In genomic region chr2:59288771-59289170, GRCh38 we compare ENCODE assay signal across 18 cellular contexts.
A peak's percentile ranks its signal among the peaks of the same experiment; 100 is the strongest.
DNase-seq lines count a peak whose midpoint lies in the region; ATAC-seq and TF ChIP-seq lines count a peak whose summit lies in the region.
"Had no signal": no experiment of that assay in that cellular context is flagged by ENCODE, and none has a peak within 500 bp of the region (broad histone marks: within the 10 kb centered on the region; RNA-seq: fewer than 3 reads in every experiment).

No MANE protein-coding gene starts in this region.

- H2BK12ac ChIP-seq in trophoblast cell (ENCODE audit: low read length), result no peak overlapping the region

- H3K4me1 Mint-ChIP-seq in natural killer cell treated with Interleukin-12 subunit alpha and Interleukin-12 subunit beta and Interleukin-15 and Interleukin-18, amount 100 ng/mL, for 72 hours (ENCODE audit: low read depth in 2 of 2), result no peaks in the 10 kb centered on the region
- H3K4me1 Mint-ChIP-seq: B cell had no signal

- no peaks in the 10 kb centered on the region for H3K4me1 ChIP-seq in trophoblast cell (ENCODE audit: control insufficient read depth in 1 of 2, insufficient read depth in 2 of 2, low read length in 2 of 2)
- H3K4me1 ChIP-seq: Caco-2 had no signal

- intact Hi-C loops in dorsolateral prefrontal cortex (cut with DNase I), result no loop called here

- no peaks in the 10 kb centered on the region for H3K9me3 ChIP-seq in trophoblast cell (ENCODE audit: insufficient read depth, low read depth, low read length)
- H3K9me3 ChIP-seq: Caco-2 had no signal

- no peak overlapping the region for H3K14ac ChIP-seq in trophoblast cell (ENCODE audit: low read length)

- H3K27ac ChIP-seq in dorsolateral prefrontal cortex (peak overlapping the region in 44 of 59 donors; percentile 1 to 79 (median 60)), trophoblast cell (ENCODE audit: low read depth, low read length) (no peak overlapping the region)
- H3K27ac ChIP-seq: C4-2B had no signal

- H4K12ac ChIP-seq in trophoblast cell (ENCODE audit: low read depth, low read length), result no peak overlapping the region

- H4K91ac ChIP-seq in trophoblast cell (ENCODE audit: low read depth, low read length), result no peak overlapping the region

- no peaks in the 10 kb centered on the region for H3K79me1 ChIP-seq in trophoblast cell (ENCODE audit: low read length)

- no peaks in the 10 kb centered on the region for H3K36me3 Mint-ChIP-seq in natural killer cell treated with Interleukin-12 subunit alpha and Interleukin-12 subunit beta and Interleukin-15 and Interleukin-18, amount 100 ng/mL, for 72 hours

- DNase-seq in Ammon's horn (ENCODE audit: low spot score) (peak; percentile 5), Daoy (ENCODE audit: low read depth) (peak; percentile 31), dorsolateral prefrontal cortex (peak in 9 of 10 donors; percentile 6 to 85 (median 48)), occipital lobe (lab: John Stamatoyannopoulos, UW) (peak; percentile 37), dermis blood vessel endothelial cell (no peak), RPMI8226 (no peak), trophoblast cell (no peak)
- DNase-seq in natural killer cell treated with Interleukin-12 subunit alpha and Interleukin-12 subunit beta and Interleukin-15 and Interleukin-18, amount 100 ng/mL, for 72 hours (ENCODE audit: low spot score), result no peak
- DNase-seq: 8988T; Caco-2; CD4-positive, alpha-beta T cell; GDM1; GOT3; H7; HFFc6 had no signal

- H3K4ac ChIP-seq in trophoblast cell (ENCODE audit: low read depth, low read length), result no peak overlapping the region

- no peak overlapping the region for H2BK120ac ChIP-seq in trophoblast cell (ENCODE audit: insufficient read depth, low read length, poor library complexity)

- no peak for ATAC-seq in natural killer cell treated with Interleukin-12 subunit alpha and Interleukin-12 subunit beta and Interleukin-15 and Interleukin-18, amount 100 ng/mL, for 72 hours
- ATAC-seq: HCT116 had no signal

- no peak overlapping the region for H3K27ac Mint-ChIP-seq in natural killer cell treated with Interleukin-12 subunit alpha and Interleukin-12 subunit beta and Interleukin-15 and Interleukin-18, amount 100 ng/mL, for 72 hours
- H3K27ac Mint-ChIP-seq: B cell; CD4-positive, alpha-beta T cell; HFFc6 had no signal

- no peaks in the 10 kb centered on the region for H3K79me2 ChIP-seq in trophoblast cell (ENCODE audit: control insufficient read depth, insufficient read depth, low read length, poor library complexity)

- no peak overlapping the region for H3K4me3 Mint-ChIP-seq in natural killer cell treated with Interleukin-12 subunit alpha and Interleukin-12 subunit beta and Interleukin-15 and Interleukin-18, amount 100 ng/mL, for 72 hours
- H3K4me3 Mint-ChIP-seq: B cell; CD4-positive, alpha-beta T cell; HFFc6 had no signal

- H3K4me3 ChIP-seq in dorsolateral prefrontal cortex (no peak overlapping the region), trophoblast cell (ENCODE audit: low read depth, low read length) (no peak overlapping the region)

- H2AFZ ChIP-seq in trophoblast cell (ENCODE audit: insufficient read depth, low read length, poor library complexity), result no peak overlapping the region

- H3K4me2 ChIP-seq in trophoblast cell (ENCODE audit: low read length), result no peak overlapping the region

- H3K9me3 Mint-ChIP-seq in natural killer cell treated with Interleukin-12 subunit alpha and Interleukin-12 subunit beta and Interleukin-15 and Interleukin-18, amount 100 ng/mL, for 72 hours, result no peaks in the 10 kb centered on the region
- H3K9me3 Mint-ChIP-seq: CD4-positive, alpha-beta T cell had no signal

- no CpG with 5 or more reads among the region's 2 CpGs for WGBS in trophoblast cell (ENCODE audit: extremely low coverage, insufficient coverage, insufficient read length)

- no peak overlapping the region for H3K18ac ChIP-seq in trophoblast cell (ENCODE audit: low read length)

- no peak overlapping the region for H2AK5ac ChIP-seq in trophoblast cell (ENCODE audit: low read length)

- H3K9ac ChIP-seq in trophoblast cell (ENCODE audit: low read length), result no peak overlapping the region

- H3K23ac ChIP-seq in trophoblast cell (ENCODE audit: low read length), result no peak overlapping the region

- peaks cover 0 to 6% (median 0%) of the 10 kb centered on the region in 45 donors for H3K27me3 ChIP-seq in dorsolateral prefrontal cortex
- no peaks in the 10 kb centered on the region for H3K27me3 ChIP-seq in trophoblast cell (ENCODE audit: insufficient read depth, low read length)

- no peak overlapping the region for H4K8ac ChIP-seq in trophoblast cell (ENCODE audit: low read depth, low read length)

- H2BK5ac ChIP-seq in trophoblast cell (ENCODE audit: low read depth, low read length, poor library complexity), result no peak overlapping the region

- H3K27me3 Mint-ChIP-seq in natural killer cell treated with Interleukin-12 subunit alpha and Interleukin-12 subunit beta and Interleukin-15 and Interleukin-18, amount 100 ng/mL, for 72 hours, result no peaks in the 10 kb centered on the region
- H3K27me3 Mint-ChIP-seq: CD4-positive, alpha-beta T cell had no signal

- no peaks in the 10 kb centered on the region for H3K36me3 ChIP-seq in trophoblast cell (ENCODE audit: control insufficient read depth in 1 of 2, insufficient read depth in 2 of 2, low read length in 2 of 2)

- TF ChIP-seq CTCF in dorsolateral prefrontal cortex (IDR thresholded peaks at IDR 0.05 in 54 of 56, conservative IDR thresholded peaks at IDR 0.05 in 2 of 56; ENCODE audit: low read depth in 1 of 56, partially characterized antibody in 56 of 56), result no peak

Comparison
In these comparisons a context has a peak if more than half of its experiments do, and no peak if none do; other contexts are left out.
1. DNase-seq: peak in Ammon's horn (single experiment), Daoy (single experiment), dorsolateral prefrontal cortex (9 of 10) and occipital lobe (single experiment); none in dermis blood vessel endothelial cell (single experiment), RPMI8226 (single experiment), natural killer cell treated with Interleukin-12 subunit alpha and Interleukin-12 subunit beta and Interleukin-15 and Interleukin-18, amount 100 ng/mL, for 72 hours (single experiment) and trophoblast cell (0 of 2).